In the genomic region with DNA sequence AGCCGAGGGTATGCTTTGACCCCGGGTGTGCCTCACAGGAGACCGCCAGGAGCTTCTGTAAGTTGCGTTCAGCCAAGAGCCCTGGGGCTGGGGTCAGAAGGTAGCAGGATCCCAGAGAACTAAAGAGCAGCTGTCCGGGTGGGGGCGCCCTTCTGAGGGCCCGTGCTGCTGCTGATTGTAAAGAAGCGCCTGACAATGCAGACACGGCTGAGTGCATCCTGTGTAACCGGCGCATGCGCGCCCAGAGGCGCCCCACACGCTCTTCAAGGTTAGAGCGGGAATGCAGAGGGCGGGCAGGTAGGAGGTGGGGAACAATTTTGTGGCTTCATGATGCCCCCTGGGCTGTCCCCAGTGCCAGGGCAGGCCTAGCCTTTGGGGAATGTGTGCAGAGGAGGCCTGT, we compare ENCODE assay signal across 19 cellular contexts.
DNase-seq lines count a peak whose midpoint lies in the region; ATAC-seq and TF ChIP-seq lines count a peak whose summit lies in the region.
"Had no signal": no experiment of that assay in that cellular context is flagged by ENCODE, and none has a peak within 500 bp of the region (broad histone marks: within the 10 kb centered on the region; RNA-seq: fewer than 3 reads in every experiment).

No MANE protein-coding gene starts in this region.

- no peak overlapping the region for H2BK20ac ChIP-seq in H9 (ENCODE audit: low read depth, low read length, poor library complexity, severe bottlenecking)

- no peak overlapping the region for H2BK12ac ChIP-seq in H9 (ENCODE audit: insufficient read length, low read depth, low read length)

- no peaks in the 10 kb centered on the region for H3K79me2 ChIP-seq in H9 (ENCODE audit: insufficient read depth, low read length)

- H3T11ph ChIP-seq in H9 (ENCODE audit: low read length) = no peak overlapping the region

- H3K79me1 ChIP-seq in H9 (ENCODE audit: insufficient read depth, low read depth, low read length, poor library complexity, severe bottlenecking) = no peaks in the 10 kb centered on the region

- no peak for ATAC-seq in GM18519 (IDR thresholded peaks at IDR 0.05; ENCODE audit: low FRiP score, unreplicated experiment)

- DNase-seq in H9 = peak; percentile 96
- no peak for DNase-seq in astrocyte of the spinal cord (ENCODE audit: low read depth, low spot score)
- peak; percentile 71 for DNase-seq in iPS DF 6.9 (ENCODE audit: low read depth, low spot score)
- DNase-seq in retina = peak; percentile 76
- DNase-seq in T-helper 1 cell = no peak
- no peak for DNase-seq in A172 (ENCODE audit: low spot score)
- no peak for DNase-seq in foreskin melanocyte
- DNase-seq: activated naive CD4-positive, alpha-beta T cell; DMS153; hippocampal formation; MG63; NCI-H187; NCI-H69 had no signal

- H4K91ac ChIP-seq in H9 (ENCODE audit: insufficient read length, low read depth, low read length) = no peak overlapping the region

- H2AFZ ChIP-seq in H9 (ENCODE audit: low read length) = no peak overlapping the region

- no peak overlapping the region for H3K4me2 ChIP-seq in H9 (ENCODE audit: insufficient read depth, insufficient read length, low read length)
- H3K4me2 ChIP-seq: BLaER1 had no signal

- H3K23me2 ChIP-seq in H9 (ENCODE audit: insufficient read length, low read depth, low read length, poor library complexity, severe bottlenecking) = no peaks in the 10 kb centered on the region

- H4K20me1 ChIP-seq in H9 (ENCODE audit: control insufficient read depth, insufficient read depth, insufficient read length) = no peaks in the 10 kb centered on the region
- H4K20me1 ChIP-seq: BLaER1 had no signal

- H3K9me3 Mint-ChIP-seq in H9 = no peaks in the 10 kb centered on the region
- H3K9me3 Mint-ChIP-seq: dendritic cell treated with granulocyte-macrophage colony-stimulating factor and Interleukin-4, amounts not matched to agents 40 ng/mL and 50 ng/mL, for 4 days; natural killer cell treated with Interleukin-12 subunit alpha and Interleukin-12 subunit beta and Interleukin-15 and Interleukin-18, amount 100 ng/mL, for 72 hours had no signal

- H2BK120ac ChIP-seq in H9 (ENCODE audit: low read depth, low read length, poor library complexity, severe bottlenecking) = no peak overlapping the region

- no peak overlapping the region for H2BK5ac ChIP-seq in H9 (ENCODE audit: insufficient read length, low read length)

- no peak overlapping the region for H3K18ac ChIP-seq in H9 (ENCODE audit: insufficient read length, low read depth, low read length)

- H3K4me3 Mint-ChIP-seq in H9 = no peak overlapping the region
- H3K4me3 Mint-ChIP-seq: dendritic cell treated with granulocyte-macrophage colony-stimulating factor and Interleukin-4, amounts not matched to agents 40 ng/mL and 50 ng/mL, for 4 days; natural killer cell treated with Interleukin-12 subunit alpha and Interleukin-12 subunit beta and Interleukin-15 and Interleukin-18, amount 100 ng/mL, for 72 hours had no signal

- H3K9ac ChIP-seq in H9 (ENCODE audit: extremely low read depth, insufficient read length, low read length) = no peak overlapping the region
- H3K9ac ChIP-seq: BLaER1 had no signal

- no peak overlapping the region for H2AK5ac ChIP-seq in H9 (ENCODE audit: insufficient read length, low read length)

- peaks cover 13% of the 10 kb centered on the region for H3K27me3 Mint-ChIP-seq in H9 (ENCODE audit: low read depth)

- H3K4me1 ChIP-seq in H9 (ENCODE audit: insufficient read depth, low read length) (no peaks in the 10 kb centered on the region), iPS DF 6.9 (ENCODE audit: control insufficient read depth, insufficient read depth, low read length) (no peaks in the 10 kb centered on the region; the same call in 1 of the 2 replicates)

- no peak overlapping the region for H3K14ac ChIP-seq in H9 (ENCODE audit: insufficient read depth, low read length)

- no peak overlapping the region for H4K5ac ChIP-seq in H9 (ENCODE audit: insufficient read length, low read depth, low read length)

- no peak overlapping the region for H3K56ac ChIP-seq in H9 (ENCODE audit: insufficient read length, low read depth, low read length)

- H3K4me1 Mint-ChIP-seq in H9 = peaks cover 5 to 9% of the 10 kb centered on the region in 2 experiments; a peak in 3 of 4 replicates

- no peak overlapping the region for H4K8ac ChIP-seq in H9 (replicated peaks; ENCODE audit: insufficient read length, low read depth, low read length)

- no peak overlapping the region for H3K4me3 ChIP-seq in astrocyte of the spinal cord (ENCODE audit: low read depth, low read length)
- H3K4me3 ChIP-seq in iPS DF 6.9 (ENCODE audit: low read length) = no peak overlapping the region
- H3K4me3 ChIP-seq: BLaER1, MG63 had no signal

- TF ChIP-seq CTCF in H9 (conservative IDR thresholded peaks at IDR 0.05) (peak; percentile 92), astrocyte of the spinal cord (IDR thresholded peaks at IDR 0.05; ENCODE audit: low read depth, low read length) (peak; percentile 17)

- WGBS in H9 (ENCODE audit: extremely low coverage, insufficient read length, low lambda C conversion rate) = no CpG with 5 or more reads among the region's 17 CpGs
- WGBS in iPS DF 6.9 (ENCODE audit: insufficient coverage, insufficient read length) = no CpG with 5 or more reads among the region's 17 CpGs

- no peak overlapping the region for H3K27ac Mint-ChIP-seq in H9
- H3K27ac Mint-ChIP-seq: dendritic cell treated with granulocyte-macrophage colony-stimulating factor and Interleukin-4, amounts not matched to agents 40 ng/mL and 50 ng/mL, for 4 days; natural killer cell treated with Interleukin-12 subunit alpha and Interleukin-12 subunit beta and Interleukin-15 and Interleukin-18, amount 100 ng/mL, for 72 hours had no signal

- H3K27me3 ChIP-seq in H9 (ENCODE audit: insufficient read depth, low read length) (no peaks in the 10 kb centered on the region), iPS DF 6.9 (ENCODE audit: control insufficient read depth, insufficient read depth, low read length) (no peaks in the 10 kb centered on the region)
- H3K27me3 ChIP-seq: BLaER1 had no signal

- H3K4ac ChIP-seq in H9 (ENCODE audit: low read depth, low read length) = no peak overlapping the region

- no peaks in the 10 kb centered on the region; a peak in 1 of 7 replicates for H3K36me3 Mint-ChIP-seq in H9 (ENCODE audit: insufficient read depth in 1 of 3, low read depth in 3 of 3)
- H3K36me3 Mint-ChIP-seq: natural killer cell treated with Interleukin-12 subunit alpha and Interleukin-12 subunit beta and Interleukin-15 and Interleukin-18, amount 100 ng/mL, for 72 hours had no signal

- in situ Hi-C loops in astrocyte of the spinal cord (cut with HindIII; ENCODE audit: low sequenced_read_pairs) = no loop called here

- H3K9me3 ChIP-seq in H9 (ENCODE audit: control insufficient read depth, low read depth, low read length) = no peaks in the 10 kb centered on the region
- no peaks in the 10 kb centered on the region for H3K9me3 ChIP-seq in iPS DF 6.9 (ENCODE audit: control insufficient read depth, insufficient read depth, low read length)
- H3K9me3 ChIP-seq: BLaER1, MG63 had no signal

- H3K36me3 ChIP-seq in iPS DF 6.9 (ENCODE audit: control insufficient read depth, insufficient read depth, low read length) = no peaks in the 10 kb centered on the region
- H3K36me3 ChIP-seq: BLaER1, MG63 had no signal

- H2BK15ac ChIP-seq in H9 (ENCODE audit: low read depth, low read length) = no peak overlapping the region

- H3K23ac ChIP-seq in H9 (ENCODE audit: insufficient read length, low read depth, low read length) = no peak overlapping the region

- H3K27ac ChIP-seq in H9 (ENCODE audit: insufficient read length, low read depth, low read length) (no peak overlapping the region), iPS DF 6.9 (ENCODE audit: low read length) (no peak overlapping the region)
- H3K27ac ChIP-seq: BLaER1, RWPE1, VCaP had no signal

Comparison
In these comparisons a context has a peak if more than half of its experiments do, and no peak if none do; other contexts are left out.
1. DNase-seq: peak in H9 (single experiment), iPS DF 6.9 (single experiment) and retina (single experiment); none in astrocyte of the spinal cord (single experiment), T-helper 1 cell (0 of 5), A172 (single experiment) and foreskin melanocyte (single experiment).